Comparison of ENCODE assay signal across 1 cellular context in genomic region chr15:56365075-56365711, GRCh38.
A peak's percentile ranks its signal among the peaks of the same experiment; 100 is the strongest.
TF ChIP-seq lines count a peak whose summit lies in the region.

Gene TEX9, plus strand, starts transcription at chr15:56365426. Its CDS starts 25 bp downstream, at chr15:56365451.

TF ChIP-seq in HepG2, 621 proteins besides CTCF, POLR2A, EP300 and RAD21 (continued from another document and continues in another):
- TF ChIP-seq ZHX2 (IDR thresholded peaks at IDR 0.05; ENCODE audit: low read depth) (peak; percentile 47; the same call in 1 of the 2 replicates), ZHX2 (CRISPR knock-in tag; IDR thresholded peaks at IDR 0.05; ENCODE audit: borderline replicate concordance) (no peak), ZSCAN22 (CRISPR knock-in tag; IDR thresholded peaks at IDR 0.05) (no peak), KAT7 (CRISPR knock-in tag; IDR thresholded peaks at IDR 0.05; ENCODE audit: borderline replicate concordance) (peak; percentile 51; the same call in 1 of the 2 replicates), WIZ (CRISPR knock-in tag; IDR thresholded peaks at IDR 0.05) (0 out of 2 replicates have a peak, but pooled peaks have one; percentile 12), HOXA3 (CRISPR knock-in tag; IDR thresholded peaks at IDR 0.05) (peak; percentile 66; the same call in 1 of the 2 replicates), ZNF234 (CRISPR knock-in tag; conservative IDR thresholded peaks at IDR 0.05) (peak; percentile 78; the same call in 1 of the 2 replicates), RNF2 (conservative IDR thresholded peaks at IDR 0.05; ENCODE audit: low read depth) (0 out of 2 replicates have a peak, but pooled peaks have one; percentile 51), ISL2 (CRISPR knock-in tag; IDR thresholded peaks at IDR 0.05) (peak; percentile 29; the same call in 1 of the 2 replicates), BORCS8-MEF2B (CRISPR knock-in tag; IDR thresholded peaks at IDR 0.05) (0 out of 2 replicates have a peak, but pooled peaks have one; percentile 22), MXD1 (CRISPR knock-in tag; IDR thresholded peaks at IDR 0.05) (0 out of 2 replicates have a peak, but pooled peaks have one; percentile 43), ASH2L (IDR thresholded peaks at IDR 0.05; ENCODE audit: insufficient read length, low read depth, low read length) (peak; percentile 84), ZNF510 (CRISPR knock-in tag; IDR thresholded peaks at IDR 0.05; ENCODE audit: low read depth) (no peak), KDM5A (IDR thresholded peaks at IDR 0.05; ENCODE audit: borderline replicate concordance, low read length) (peak; percentile 41; the same call in 1 of the 2 replicates), KMT2A (CRISPR knock-in tag; IDR thresholded peaks at IDR 0.05) (peak; percentile 86; the same call in 1 of the 2 replicates), ETV6 (CRISPR knock-in tag; conservative IDR thresholded peaks at IDR 0.05) (no peak), MXD3 (CRISPR knock-in tag; IDR thresholded peaks at IDR 0.05) (0 out of 2 replicates have a peak, but pooled peaks have one; percentile 49), FOXA3 (CRISPR knock-in tag; IDR thresholded peaks at IDR 0.05) (no peak), ZNF883 (CRISPR knock-in tag; IDR thresholded peaks at IDR 0.05; ENCODE audit: not compliant biosample characterization) (peak; percentile 22), TAF1 (CRISPR knock-in tag; IDR thresholded peaks at IDR 0.05) (peak; percentile 75), UBTF (CRISPR knock-in tag; IDR thresholded peaks at IDR 0.05) (peak; percentile 36; the same call in 1 of the 2 replicates), BCL6 (CRISPR knock-in tag; IDR thresholded peaks at IDR 0.05) (peak; percentile 37), ZNF431 (CRISPR knock-in tag; IDR thresholded peaks at IDR 0.05; ENCODE audit: borderline replicate concordance, low read depth) (0 out of 2 replicates have a peak, but pooled peaks have one; percentile 34), TBP (CRISPR knock-in tag; IDR thresholded peaks at IDR 0.05) (no peak), ZNF44 (CRISPR knock-in tag; IDR thresholded peaks at IDR 0.05) (0 out of 2 replicates have a peak, but pooled peaks have one; percentile 75), TFDP2 (CRISPR knock-in tag; IDR thresholded peaks at IDR 0.05) (peak; percentile 85), CEBPG (CRISPR knock-in tag; IDR thresholded peaks at IDR 0.05) (peak; percentile 24; the same call in 1 of the 2 replicates), CEBPB (IDR thresholded peaks at IDR 0.05; ENCODE audit: borderline replicate concordance, low read depth, low read length) (0 out of 2 replicates have a peak, but pooled peaks have one; percentile 23), FOXM1 (CRISPR knock-in tag; IDR thresholded peaks at IDR 0.05) (no peak), SALL1 (CRISPR knock-in tag; IDR thresholded peaks at IDR 0.05) (peak; percentile 75), ZNF605 (CRISPR knock-in tag; IDR thresholded peaks at IDR 0.05) (0 out of 2 replicates have a peak, but pooled peaks have one; percentile 34), RFX3 (CRISPR knock-in tag; IDR thresholded peaks at IDR 0.05) (peak; percentile 90), NFKBIZ (CRISPR knock-in tag; IDR thresholded peaks at IDR 0.05) (0 out of 2 replicates have a peak, but pooled peaks have one; percentile 43), SOX13 (IDR thresholded peaks at IDR 0.05) (0 out of 2 replicates have a peak, but pooled peaks have one; percentile 26), SOX13 (CRISPR knock-in tag; conservative IDR thresholded peaks at IDR 0.05 in 1 of 2, IDR thresholded peaks at IDR 0.05 in 1 of 2) (no peak), ZNF207 (IDR thresholded peaks at IDR 0.05; ENCODE audit: borderline replicate concordance) (no peak), YY1 (IDR thresholded peaks at IDR 0.05; ENCODE audit: insufficient read depth, insufficient replicate concordance, low read depth, low read length) (peak; percentile 92), NONO (IDR thresholded peaks at IDR 0.05) (no peak), NONO (CRISPR knock-in tag; conservative IDR thresholded peaks at IDR 0.05) (0 out of 2 replicates have a peak, but pooled peaks have one; percentile 43), ZNF224 (CRISPR knock-in tag; IDR thresholded peaks at IDR 0.05) (0 out of 2 replicates have a peak, but pooled peaks have one; percentile 35), ELF1 (CRISPR knock-in tag; IDR thresholded peaks at IDR 0.05) (no peak), MED1 (CRISPR knock-in tag; IDR thresholded peaks at IDR 0.05) (peak; percentile 42; the same call in 1 of the 2 replicates), RBAK (CRISPR knock-in tag; IDR thresholded peaks at IDR 0.05) (no peak), ZFP36 (IDR thresholded peaks at IDR 0.05; ENCODE audit: borderline replicate concordance, low read depth, low read length, partially characterized antibody) (no peak), RBFOX2 (IDR thresholded peaks at IDR 0.05; ENCODE audit: low read depth, low read length) (peak; percentile 79), NFKB2 (CRISPR knock-in tag; IDR thresholded peaks at IDR 0.05; ENCODE audit: borderline replicate concordance) (0 out of 2 replicates have a peak, but pooled peaks have one; percentile 37), CHD2 (IDR thresholded peaks at IDR 0.05; ENCODE audit: low read depth, low read length) (peak; percentile 92), GMEB2 (CRISPR knock-in tag; IDR thresholded peaks at IDR 0.05; ENCODE audit: low read depth) (no peak), ZNF792 (CRISPR knock-in tag; IDR thresholded peaks at IDR 0.05) (0 out of 2 replicates have a peak, but pooled peaks have one; percentile 21), ZFP62 (CRISPR knock-in tag; IDR thresholded peaks at IDR 0.05) (no peak), BATF2 (CRISPR knock-in tag; IDR thresholded peaks at IDR 0.05) (no peak), ZNF30 (CRISPR knock-in tag; IDR thresholded peaks at IDR 0.05) (peak; percentile 44; the same call in 1 of the 2 replicates), HOXA5 (CRISPR knock-in tag; IDR thresholded peaks at IDR 0.05) (peak; percentile 31; the same call in 1 of the 2 replicates), HNRNPUL1 (IDR thresholded peaks at IDR 0.05; ENCODE audit: low read depth, low read length) (no peak)
